In the genomic region with DNA sequence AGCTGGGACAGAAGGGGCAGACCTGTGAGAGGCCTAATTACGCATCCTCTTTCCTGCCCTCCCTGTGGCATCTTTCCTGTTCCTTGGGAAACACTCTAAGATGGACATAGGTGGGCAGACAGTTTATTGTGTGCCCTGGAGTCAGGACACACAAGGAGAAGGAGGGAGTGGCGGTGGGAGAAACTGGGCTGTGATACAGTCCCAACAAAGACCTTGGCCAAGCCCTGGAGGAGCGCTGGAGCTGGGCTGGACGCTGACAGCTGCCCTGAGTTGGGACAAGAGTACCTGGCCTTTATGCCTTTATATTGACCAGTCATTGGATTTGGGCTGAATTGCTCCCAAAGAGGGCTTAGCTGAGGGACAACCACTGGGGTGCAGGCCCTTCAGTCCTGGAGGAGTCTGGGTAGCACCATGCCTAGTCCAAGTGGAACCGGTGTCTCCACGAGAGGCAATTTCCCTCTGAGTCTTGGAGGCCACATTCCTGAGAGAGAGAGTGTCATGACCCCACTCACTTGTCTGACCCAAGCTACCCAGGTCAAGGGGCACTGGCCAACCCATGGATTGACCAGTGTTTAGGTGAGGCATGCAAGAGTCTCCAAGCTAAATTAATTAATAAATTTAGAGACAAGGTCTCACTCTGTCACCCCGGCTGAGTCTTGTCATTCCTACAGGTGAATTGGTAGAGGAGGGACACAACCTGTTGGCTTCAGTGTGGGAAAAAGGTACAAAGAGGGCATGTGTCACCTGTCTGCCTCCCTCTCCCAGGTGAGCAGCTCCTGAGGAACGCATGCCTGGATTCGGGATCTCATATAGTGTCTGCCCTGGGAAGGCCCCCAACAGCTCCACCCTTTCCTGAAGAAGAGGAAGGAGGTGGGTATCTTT, we compare ENCODE assay signal across 15 cellular contexts.
DNase-seq lines count a peak whose midpoint lies in the region; ATAC-seq and TF ChIP-seq lines count a peak whose summit lies in the region.
"Had no signal": no experiment of that assay in that cellular context is flagged by ENCODE, and none has a peak within 500 bp of the region (broad histone marks: within the 10 kb centered on the region; RNA-seq: fewer than 3 reads in every experiment).

No MANE protein-coding gene starts in this region.

- H3K4me2 ChIP-seq in IMR-90 (ENCODE audit: low read depth, low read length): no peak overlapping the region

- POLR2A ChIA-PET in IMR-90 (lab: Charles Lee; ENCODE audit: unreplicated experiment): no interaction called here

- H2AK5ac ChIP-seq in IMR-90 (ENCODE audit: low read depth, low read length): peak overlapping the region; percentile 53

- DNase-seq in IMR-90 (no peak), adrenal gland (peak in 2 of 7 donors; percentile 19 to 48), left lobe of liver (ENCODE audit: low spot score) (peak; percentile 43), stomach (no peak), G401 (ENCODE audit: low spot score) (no peak), erythroblast (lab: John Stamatoyannopoulos, UW) (no peak)
- DNase-seq: activated gamma-delta T cell treated with Interleukin-2 at 50 U/mL for 16 hours; NCI-H1694 treated with DMSO at 0.1 percent for 48 hours; NK-92 treated with Interleukin-12 subunit alpha and Interleukin-12 subunit beta, amount 100 ng/mL, for 24 hours; SK-N-SH; stimulated activated CD4-positive, alpha-beta T cell treated with anti-CD3 and anti-CD28 coated beads, Interleukin-1b, Interleukin-23, amount 100 ng/mL, for 48 hours; stimulated activated naive CD4-positive, alpha-beta T cell treated with Interleukin-2 at 50 U/mL for 16 hours had no signal

- no peak overlapping the region; the same call in 1 of the 2 replicates for H4K5ac ChIP-seq in IMR-90 (ENCODE audit: low read depth, low read length)

- no peak overlapping the region for H3K56ac ChIP-seq in IMR-90 (ENCODE audit: extremely low read depth, insufficient read depth, low read length)

- dilution Hi-C loops in IMR-90 (cut with HindIII; ENCODE audit: low sequenced_read_pairs, unreplicated experiment): no loop called here

- H2BK5ac ChIP-seq in IMR-90 (ENCODE audit: low read depth, low read length, poor library complexity, severe bottlenecking): no peak overlapping the region

- H2AK9ac ChIP-seq in IMR-90 (replicated peaks; ENCODE audit: low read depth, low read length, poor library complexity): peak overlapping the region; percentile 18

- no peak for TF ChIP-seq CTCF in IMR-90 (conservative IDR thresholded peaks at IDR 0.05; ENCODE audit: low read depth, low read length)
- TF ChIP-seq CTCF in adrenal gland (IDR thresholded peaks at IDR 0.05): no peak
- no peak for TF ChIP-seq CTCF in stomach (IDR thresholded peaks at IDR 0.05)

- no peak for TF ChIP-seq RAD21 in IMR-90 (IDR thresholded peaks at IDR 0.05; ENCODE audit: low read length)

- H3K18ac ChIP-seq in IMR-90 (ENCODE audit: low read depth, low read length): no peak overlapping the region; the same call in 1 of the 2 replicates

- 93% methylated on average over 5 of the region's 9 CpGs; no CpG with 5 or more reads in 1 of the 2 experiments for WGBS in IMR-90 (ENCODE audit: extremely low coverage in 2 of 2, insufficient read length in 1 of 2), 2 experiments
- WGBS in adrenal gland, 4 donors: 84 to 93% (median 88%) methylated on average over 7 to 9 of the region's 9 CpGs
- 91 to 97% (median 93%) methylated on average over 7 to 9 of the region's 9 CpGs for WGBS in stomach, 5 donors

- H2BK120ac ChIP-seq in IMR-90 (ENCODE audit: low read depth, low read length): peak overlapping the region; percentile 99

- CTCF ChIA-PET in IMR-90 (lab: Yijun Ruan, JAX): interaction anchor here (1.6 kb wide), 1 partner anchor 41 kb away, joined by 6 read pairs; no protein-coding TSS in a partner anchor

- peak overlapping the region; percentile 52; the same call in 1 of the 2 replicates for H4K91ac ChIP-seq in IMR-90 (ENCODE audit: insufficient read depth, low read depth, low read length)

- H3K27ac ChIP-seq in IMR-90 (ENCODE audit: insufficient read depth, low read length) (no peak overlapping the region), adrenal gland (peak overlapping the region in 4 of 5 donors; percentile 46 to 90 (median 76)), stomach (peak overlapping the region in 4 of 5 donors; percentile 71 to 82 (median 80))

- H3K27me3 ChIP-seq in IMR-90 (ENCODE audit: control insufficient read depth, insufficient read depth, low read length) (no peaks in the 10 kb centered on the region), adrenal gland (no peaks in the 10 kb centered on the region), stomach (no peaks in the 10 kb centered on the region)
- H3K27me3 ChIP-seq: ovary had no signal

- H3K23ac ChIP-seq in IMR-90 (ENCODE audit: low read depth, low read length): no peak overlapping the region

- BruUV-seq in IMR-90 (replicated peaks; lab: Mats Ljungman, UMichigan): no TSS peak

- H2BK20ac ChIP-seq in IMR-90 (ENCODE audit: low read depth, low read length): peak overlapping the region; percentile 85

- H3K36me3 ChIP-seq in IMR-90 (ENCODE audit: control insufficient read depth, insufficient read depth, low read length): no peaks in the 10 kb centered on the region
- no peaks in the 10 kb centered on the region for H3K36me3 ChIP-seq in adrenal gland (replicated peaks in 1 of 2)
- no peaks in the 10 kb centered on the region for H3K36me3 ChIP-seq in stomach
- H3K36me3 ChIP-seq: ovary had no signal

- H3K4me1 ChIP-seq in IMR-90 (ENCODE audit: control insufficient read depth, insufficient read depth, low read length) (peaks cover 31% of the 10 kb centered on the region), adrenal gland (replicated peaks in 1 of 2) (peaks cover 43 to 58% of the 10 kb centered on the region in 2 donors), stomach (peaks cover 43 to 67% (median 51%) of the 10 kb centered on the region in 4 donors)

- H4K8ac ChIP-seq in IMR-90 (ENCODE audit: low read depth in 2 of 2, low read length in 2 of 2): peak overlapping the region in 1 of 2 experiments; percentile 78; a peak in 1 of 4 replicates

- peak overlapping the region; percentile 55 for H2AFZ ChIP-seq in IMR-90 (replicated peaks; ENCODE audit: low read length, poor library complexity)

- no peak overlapping the region for H3K4me3 ChIP-seq in IMR-90 (ENCODE audit: insufficient read depth, low read depth, low read length)
- H3K4me3 ChIP-seq in adrenal gland: no peak overlapping the region
- H3K4me3 ChIP-seq in stomach: no peak overlapping the region
- H3K4me3 ChIP-seq: ovary had no signal

- H3K14ac ChIP-seq in IMR-90 (replicated peaks; ENCODE audit: low read depth, low read length): 0 out of 2 replicates have a peak overlapping the region, but pooled peaks have one; percentile 57

- H3K9me1 ChIP-seq in IMR-90 (ENCODE audit: insufficient read depth, low read length): peaks cover 36% of the 10 kb centered on the region

- TF ChIP-seq POLR2A in IMR-90 (IDR thresholded peaks at IDR 0.05; ENCODE audit: low read depth, low read length) (no peak), adrenal gland (IDR thresholded peaks at IDR 0.05) (no peak), stomach (IDR thresholded peaks at IDR 0.05) (no peak), erythroblast (IDR thresholded peaks at IDR 0.05; ENCODE audit: low read length) (no peak)

- H4K20me1 ChIP-seq in IMR-90 (ENCODE audit: insufficient read depth, low read length): no peaks in the 10 kb centered on the region

- H3K9ac ChIP-seq in IMR-90 (ENCODE audit: low read depth, low read length): no peak overlapping the region
- H3K9ac ChIP-seq: SK-N-SH had no signal

- H3K79me1 ChIP-seq in IMR-90 (ENCODE audit: low read depth in 1 of 2, low read length in 2 of 2): no peaks in the 10 kb centered on the region

- H3K4ac ChIP-seq in IMR-90 (ENCODE audit: low read depth, low read length): peak overlapping the region; percentile 97

- intact Hi-C loops in IMR-90 (cut with micrococcal nuclease) (no loop called here), adrenal gland (cut with DNase I) (no loop called here), stomach (cut with DNase I; ENCODE audit: low total_unique reads) (no loop called here)

- ATAC-seq in IMR-90 (ENCODE audit: low read depth) (no peak), left lobe of liver (no peak), GM19328 (IDR thresholded peaks at IDR 0.05; ENCODE audit: unreplicated experiment) (no peak)

- peak overlapping the region; percentile 90; the same call in 2 of the 3 replicates for H2BK15ac ChIP-seq in IMR-90 (ENCODE audit: low read depth, low read length)

- in situ Hi-C loops in IMR-90 (cut with MboI; ENCODE audit: low sequenced_read_pairs) (no loop called here), G401 (cut with HindIII; ENCODE audit: low sequenced_read_pairs) (no loop called here)

- no peaks in the 10 kb centered on the region for H3K9me3 ChIP-seq in IMR-90 (ENCODE audit: control insufficient read depth, insufficient read depth, low read length)
- H3K9me3 ChIP-seq in adrenal gland (replicated peaks in 1 of 3): no peaks in the 10 kb centered on the region
- H3K9me3 ChIP-seq in stomach: no peaks in the 10 kb centered on the region
- H3K9me3 ChIP-seq: Caco-2, ovary, SK-N-SH had no signal

- TF ChIP-seq EP300 in stomach (IDR thresholded peaks at IDR 0.05): no peak

TF ChIP-seq in IMR-90, 13 proteins besides CTCF, POLR2A, EP300 and RAD21 (continues in another document):
- TF ChIP-seq RFX5 (IDR thresholded peaks at IDR 0.05; ENCODE audit: low read depth, low read length): no peak
- no peak for TF ChIP-seq BHLHE40 (IDR thresholded peaks at IDR 0.05; ENCODE audit: low read depth, low read length)
- TF ChIP-seq MAZ (IDR thresholded peaks at IDR 0.05; ENCODE audit: borderline replicate concordance, low read depth, low read length): no peak
- TF ChIP-seq MAFK (IDR thresholded peaks at IDR 0.05; ENCODE audit: low read depth, low read length): no peak
- no peak for TF ChIP-seq MXI1 (IDR thresholded peaks at IDR 0.05; ENCODE audit: borderline replicate concordance, low read depth, low read length)
- no peak for TF ChIP-seq RCOR1 (IDR thresholded peaks at IDR 0.05; ENCODE audit: insufficient replicate concordance, low read length)
- TF ChIP-seq, protein P1, sequence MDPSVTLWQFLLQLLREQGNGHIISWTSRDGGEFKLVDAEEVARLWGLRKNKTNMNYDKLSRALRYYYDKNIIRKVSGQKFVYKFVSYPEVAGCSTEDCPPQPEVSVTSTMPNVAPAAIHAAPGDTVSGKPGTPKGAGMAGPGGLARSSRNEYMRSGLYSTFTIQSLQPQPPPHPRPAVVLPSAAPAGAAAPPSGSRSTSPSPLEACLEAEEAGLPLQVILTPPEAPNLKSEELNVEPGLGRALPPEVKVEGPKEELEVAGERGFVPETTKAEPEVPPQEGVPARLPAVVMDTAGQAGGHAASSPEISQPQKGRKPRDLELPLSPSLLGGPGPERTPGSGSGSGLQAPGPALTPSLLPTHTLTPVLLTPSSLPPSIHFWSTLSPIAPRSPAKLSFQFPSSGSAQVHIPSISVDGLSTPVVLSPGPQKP (IDR thresholded peaks at IDR 0.05; ENCODE audit: borderline replicate concordance, low read depth, low read length): no peak
- TF ChIP-seq FOS (IDR thresholded peaks at IDR 0.05; ENCODE audit: low read depth, low read length): no peak
- TF ChIP-seq NFE2L2 (IDR thresholded peaks at IDR 0.05; ENCODE audit: low read depth, low read length): no peak
- no peak for TF ChIP-seq CHD1 (IDR thresholded peaks at IDR 0.05; ENCODE audit: low read depth, low read length)
- no peak for TF ChIP-seq CEBPB (IDR thresholded peaks at IDR 0.05; ENCODE audit: low read depth, low read length)
